In genomic region chr1:240999826-241000225, GRCh38 we compare ENCODE assay signal across 16 cellular contexts.
A peak's percentile ranks its signal among the peaks of the same experiment; 100 is the strongest.
DNase-seq lines count a peak whose midpoint lies in the region; ATAC-seq and TF ChIP-seq lines count a peak whose summit lies in the region.
"Had no signal": no experiment of that assay in that cellular context is flagged by ENCODE, and none has a peak within 500 bp of the region (broad histone marks: within the 10 kb centered on the region; RNA-seq: fewer than 3 reads in every experiment).

No MANE protein-coding gene starts in this region.

- no peak overlapping the region for H2BK20ac ChIP-seq in H9 (ENCODE audit: low read depth, low read length, poor library complexity, severe bottlenecking)

- H3K9me3 ChIP-seq in colonic mucosa = no peaks in the 10 kb centered on the region
- H3K9me3 ChIP-seq in H9 (ENCODE audit: control insufficient read depth, low read depth, low read length) = no peaks in the 10 kb centered on the region
- H3K9me3 ChIP-seq: A549, BE2C, HAP-1 had no signal

- no peak overlapping the region for H3K27ac Mint-ChIP-seq in WTC11
- peak overlapping the region in 1 of 3 experiments; percentile 30; a peak in 1 of 7 replicates for H3K27ac Mint-ChIP-seq in H9
- H3K27ac Mint-ChIP-seq: CD8-positive, alpha-beta T cell had no signal

- no peak overlapping the region for H2AFZ ChIP-seq in H9 (ENCODE audit: low read length)

- no peak overlapping the region for H3K14ac ChIP-seq in H9 (ENCODE audit: insufficient read depth, low read length)

- H3K23ac ChIP-seq in H9 (ENCODE audit: insufficient read length, low read depth, low read length) = no peak overlapping the region

- H2BK12ac ChIP-seq in H9 (ENCODE audit: insufficient read length, low read depth, low read length) = no peak overlapping the region

- no peak overlapping the region for H3T11ph ChIP-seq in H9 (ENCODE audit: low read length)

- H3K27me3 ChIP-seq in H7 (ENCODE audit: control insufficient read depth, insufficient read depth, low read length) = no peaks in the 10 kb centered on the region
- no peaks in the 10 kb centered on the region for H3K27me3 ChIP-seq in colonic mucosa
- H3K27me3 ChIP-seq in H9 (ENCODE audit: insufficient read depth, low read length) = no peaks in the 10 kb centered on the region
- H3K27me3 ChIP-seq: BE2C had no signal

- H2BK120ac ChIP-seq in H9 (ENCODE audit: low read depth, low read length, poor library complexity, severe bottlenecking) = no peak overlapping the region

- no peaks in the 10 kb centered on the region for H3K9me3 Mint-ChIP-seq in WTC11
- H3K9me3 Mint-ChIP-seq in H9 = no peaks in the 10 kb centered on the region; a peak in 1 of 5 replicates

- H3K4me3 ChIP-seq in H7 (ENCODE audit: insufficient read depth, low read depth, low read length) = no peak overlapping the region
- no peak overlapping the region for H3K4me3 ChIP-seq in colonic mucosa
- H3K4me3 ChIP-seq: A549, HAP-1 had no signal

- H3K36me3 ChIP-seq in H7 (replicated peaks; ENCODE audit: control insufficient read depth, insufficient read depth, low read length) (no peaks in the 10 kb centered on the region), colonic mucosa (no peaks in the 10 kb centered on the region)
- H3K36me3 ChIP-seq: BE2C, HAP-1 had no signal

- H3K18ac ChIP-seq in H9 (ENCODE audit: insufficient read length, low read depth, low read length) = no peak overlapping the region

- H3K9ac ChIP-seq in colonic mucosa (ENCODE audit: low read depth in 2 of 2, low read length in 2 of 2) (no peak overlapping the region), H9 (ENCODE audit: extremely low read depth, insufficient read length, low read length) (no peak overlapping the region)

- no peak overlapping the region for H3K56ac ChIP-seq in H9 (ENCODE audit: insufficient read length, low read depth, low read length)

- peak; percentile 16 for DNase-seq in H7
- no peak for DNase-seq in WTC11 (ENCODE audit: low spot score)
- DNase-seq in myocyte (ENCODE audit: low read depth) = peak; percentile 3
- DNase-seq in colonic mucosa = no peak
- no peak for DNase-seq in left cardiac atrium
- DNase-seq in H9 = no peak
- DNase-seq: BE2C; CD8-positive, alpha-beta T cell; COR-L47; DMS153; DMS79 treated with DMSO at 0.1 percent for 48 hours; GF-D8 had no signal

- H3K4ac ChIP-seq in H9 (ENCODE audit: low read depth, low read length) = no peak overlapping the region

- H3K4me2 ChIP-seq in H9 (ENCODE audit: insufficient read depth, insufficient read length, low read length) = no peak overlapping the region
- H3K4me2 ChIP-seq: A549 had no signal

- H3K36me3 Mint-ChIP-seq in WTC11 (no peaks in the 10 kb centered on the region), H9 (ENCODE audit: insufficient read depth in 1 of 3, low read depth in 3 of 3) (peaks cover 4 to 6% (median 4%) of the 10 kb centered on the region in 3 experiments; a peak in 6 of 7 replicates)
- H3K36me3 Mint-ChIP-seq: CD8-positive, alpha-beta T cell had no signal

- CTCF ChIA-PET in WTC11 (lab: Charles Lee) = no interaction called here

- H3K27me3 Mint-ChIP-seq in WTC11 (ENCODE audit: low read depth) (no peaks in the 10 kb centered on the region), H9 (ENCODE audit: low read depth) (no peaks in the 10 kb centered on the region; the same call in 1 of the 2 replicates)

- no peaks in the 10 kb centered on the region for H3K23me2 ChIP-seq in H9 (ENCODE audit: insufficient read length, low read depth, low read length, poor library complexity, severe bottlenecking)

- peaks cover 23% of the 10 kb centered on the region for H3K4me1 Mint-ChIP-seq in WTC11
- peaks cover 15 to 16% of the 10 kb centered on the region in 2 experiments for H3K4me1 Mint-ChIP-seq in H9

- POLR2A ChIA-PET in WTC11 (lab: Charles Lee) = no interaction called here

- no peak overlapping the region for H4K5ac ChIP-seq in H9 (ENCODE audit: insufficient read length, low read depth, low read length)

- H2AK5ac ChIP-seq in H9 (ENCODE audit: insufficient read length, low read length) = no peak overlapping the region

- no peak overlapping the region for H2BK15ac ChIP-seq in H9 (ENCODE audit: low read depth, low read length)

- H4K8ac ChIP-seq in H9 (replicated peaks; ENCODE audit: insufficient read length, low read depth, low read length) = no peak overlapping the region

- H3K4me3 Mint-ChIP-seq in WTC11 (no peak overlapping the region), H9 (no peak overlapping the region)
- H3K4me3 Mint-ChIP-seq: CD8-positive, alpha-beta T cell had no signal

- H4K20me1 ChIP-seq in H9 (ENCODE audit: control insufficient read depth, insufficient read depth, insufficient read length) = no peaks in the 10 kb centered on the region

- no peaks in the 10 kb centered on the region for H3K4me1 ChIP-seq in colonic mucosa
- peaks cover 3% of the 10 kb centered on the region; the same call in 1 of the 2 replicates for H3K4me1 ChIP-seq in H9 (ENCODE audit: insufficient read depth, low read length)
- H3K4me1 ChIP-seq: A549, BE2C, HAP-1 had no signal

- no peak overlapping the region for H3K27ac ChIP-seq in colonic mucosa
- H3K27ac ChIP-seq in H9 (ENCODE audit: insufficient read length, low read depth, low read length) = no peak overlapping the region
- H3K27ac ChIP-seq: A549, C4-2B had no signal

- H3K79me2 ChIP-seq in H9 (ENCODE audit: insufficient read depth, low read length) = no peaks in the 10 kb centered on the region

- intact Hi-C loops in colonic mucosa (cut with DNase I) (no loop called here), left cardiac atrium (cut with DNase I) (no loop called here)

- no peaks in the 10 kb centered on the region for H3K79me1 ChIP-seq in H9 (ENCODE audit: insufficient read depth, low read depth, low read length, poor library complexity, severe bottlenecking)

- H2BK5ac ChIP-seq in H9 (ENCODE audit: insufficient read length, low read length) = no peak overlapping the region

- no CpG with 5 or more reads among the region's 8 CpGs for WGBS in H9 (ENCODE audit: extremely low coverage, insufficient read length, low lambda C conversion rate)

- TF ChIP-seq CTCF in WTC11 (IDR thresholded peaks at IDR 0.05) = no peak
- TF ChIP-seq CTCF in colonic mucosa (IDR thresholded peaks at IDR 0.05) = no peak
- no peak for TF ChIP-seq CTCF in H9 (conservative IDR thresholded peaks at IDR 0.05)

- no peak overlapping the region for H4K91ac ChIP-seq in H9 (ENCODE audit: insufficient read length, low read depth, low read length)

- ATAC-seq in WTC11 (peak; percentile 70), left cardiac atrium (no peak)
- ATAC-seq: A549; CD8-positive, alpha-beta T cell; HepG2 had no signal

TF ChIP-seq in WTC11, 78 proteins besides CTCF, POLR2A, EP300 and RAD21 (continues in another document):
- TF ChIP-seq MXD4 (CRISPR knock-in tag; IDR thresholded peaks at IDR 0.05; ENCODE audit: borderline replicate concordance) (no peak), CREM (CRISPR knock-in tag; IDR thresholded peaks at IDR 0.05) (no peak), CBFB (CRISPR knock-in tag; IDR thresholded peaks at IDR 0.05; ENCODE audit: low read depth) (no peak), PRDM15 (CRISPR knock-in tag; IDR thresholded peaks at IDR 0.05) (no peak), HMGXB4 (CRISPR knock-in tag; IDR thresholded peaks at IDR 0.05) (no peak), NFYB (CRISPR knock-in tag; conservative IDR thresholded peaks at IDR 0.05; ENCODE audit: low read depth) (no peak), JUN (CRISPR knock-in tag; IDR thresholded peaks at IDR 0.05) (no peak), ZNF263 (CRISPR knock-in tag; IDR thresholded peaks at IDR 0.05; ENCODE audit: low read depth) (no peak)

Comparison
In these comparisons a context has a peak if more than half of its experiments do, and no peak if none do; other contexts are left out.
1. DNase-seq: peak in H7 (single experiment) and myocyte (single experiment); none in WTC11 (single experiment), colonic mucosa (single experiment), left cardiac atrium (single experiment) and H9 (single experiment).